In genomic region chr13:74560325-74560724, GRCh38 we compare ENCODE assay signal across 16 cellular contexts.
DNase-seq lines count a peak whose midpoint lies in the region; ATAC-seq and TF ChIP-seq lines count a peak whose summit lies in the region.
"Had no signal": no experiment of that assay in that cellular context is flagged by ENCODE, and none has a peak within 500 bp of the region (broad histone marks: within the 10 kb centered on the region; RNA-seq: fewer than 3 reads in every experiment).

No MANE protein-coding gene starts in this region.

- H3K27me3 ChIP-seq in thyroid gland: no peaks in the 10 kb centered on the region
- H3K27me3 ChIP-seq in effector memory CD4-positive, alpha-beta T cell (replicated peaks; ENCODE audit: control insufficient read depth, insufficient read depth, low read length, poor library complexity, severe bottlenecking): no peaks in the 10 kb centered on the region
- H3K27me3 ChIP-seq: esophagus squamous epithelium, SJSA1, uterus had no signal

- 51 to 60% methylated on average over 4 of the region's 4 CpGs for WGBS in thyroid gland, 2 donors

- no peak overlapping the region for H3K27ac ChIP-seq in thyroid gland
- H3K27ac ChIP-seq in effector memory CD4-positive, alpha-beta T cell (ENCODE audit: insufficient read depth, low read length, poor library complexity, severe bottlenecking): no peak overlapping the region
- H3K27ac ChIP-seq: esophagus squamous epithelium, SJSA1, uterus had no signal

- TF ChIP-seq POLR2A in thyroid gland (IDR thresholded peaks at IDR 0.05): no peak

- H3K4me3 ChIP-seq in thyroid gland (replicated peaks in 1 of 3): no peak overlapping the region
- H3K4me3 ChIP-seq in effector memory CD4-positive, alpha-beta T cell (ENCODE audit: insufficient read depth, low read depth, low read length, poor library complexity, severe bottlenecking): no peak overlapping the region
- H3K4me3 ChIP-seq: esophagus squamous epithelium, SJSA1, uterus had no signal

- peaks cover 10% of the 10 kb centered on the region in 2 donors for H3K27me3 Mint-ChIP-seq in natural killer cell (ENCODE audit: low read depth in 2 of 2)

- no peak for DNase-seq in AG08395 (ENCODE audit: low spot score)
- DNase-seq in thyroid gland: no peak
- DNase-seq in effector memory CD4-positive, alpha-beta T cell: no peak
- DNase-seq in natural killer cell: no peak
- DNase-seq: DMS79, esophagus squamous epithelium, mammary epithelial cell, NCI-H1694, NCI-H82, posterior cingulate gyrus, uterus had no signal

- no peak overlapping the region for H3K27ac Mint-ChIP-seq in natural killer cell

- peak; percentile 72 for ATAC-seq in GM18499 (IDR thresholded peaks at IDR 0.05; ENCODE audit: insufficient read depth, unreplicated experiment)
- peak; percentile 83 for ATAC-seq in GM19455 (IDR thresholded peaks at IDR 0.05; ENCODE audit: unreplicated experiment)
- peak; percentile 80 for ATAC-seq in HG02943 (IDR thresholded peaks at IDR 0.05; ENCODE audit: low read depth, unreplicated experiment)
- ATAC-seq in HG03558 (IDR thresholded peaks at IDR 0.05; ENCODE audit: extremely low read depth, unreplicated experiment): peak; percentile 74
- ATAC-seq in natural killer cell: no peak

- no peaks in the 10 kb centered on the region for H3K36me3 ChIP-seq in thyroid gland
- no peaks in the 10 kb centered on the region for H3K36me3 ChIP-seq in effector memory CD4-positive, alpha-beta T cell (ENCODE audit: control insufficient read depth, insufficient read depth, low read length)
- H3K36me3 ChIP-seq: esophagus squamous epithelium, SJSA1, uterus had no signal

- no peaks in the 10 kb centered on the region for H3K36me3 Mint-ChIP-seq in natural killer cell

- intact Hi-C loops in thyroid gland (cut with DNase I): no loop called here
- intact Hi-C loops in natural killer cell (cut with micrococcal nuclease): no loop called here

- H3K9me3 ChIP-seq in thyroid gland: no peaks in the 10 kb centered on the region
- H3K9me3 ChIP-seq in effector memory CD4-positive, alpha-beta T cell (ENCODE audit: control insufficient read depth, low read length): no peaks in the 10 kb centered on the region
- H3K9me3 ChIP-seq: esophagus squamous epithelium, SJSA1, uterus had no signal

- H3K4me1 Mint-ChIP-seq in natural killer cell: no peaks in the 10 kb centered on the region

- no peak for TF ChIP-seq CTCF in thyroid gland (IDR thresholded peaks at IDR 0.05)
- TF ChIP-seq CTCF in natural killer cell (IDR thresholded peaks at IDR 0.05): no peak

- H3K4me1 ChIP-seq in thyroid gland: no peaks in the 10 kb centered on the region
- no peaks in the 10 kb centered on the region for H3K4me1 ChIP-seq in effector memory CD4-positive, alpha-beta T cell (ENCODE audit: control insufficient read depth, insufficient read depth, low read length, poor library complexity, severe bottlenecking)
- H3K4me1 ChIP-seq: esophagus squamous epithelium, SJSA1, uterus had no signal

- H3K9me3 Mint-ChIP-seq in natural killer cell: no peaks in the 10 kb centered on the region

- no peak overlapping the region for H3K4me3 Mint-ChIP-seq in natural killer cell

Comparison
In these comparisons a context has a peak if more than half of its experiments do, and no peak if none do; other contexts are left out.
1. ATAC-seq: peak in GM18499 (single experiment), GM19455 (single experiment), HG02943 (single experiment) and HG03558 (single experiment); none in natural killer cell (0 of 3).